In the genomic region with DNA sequence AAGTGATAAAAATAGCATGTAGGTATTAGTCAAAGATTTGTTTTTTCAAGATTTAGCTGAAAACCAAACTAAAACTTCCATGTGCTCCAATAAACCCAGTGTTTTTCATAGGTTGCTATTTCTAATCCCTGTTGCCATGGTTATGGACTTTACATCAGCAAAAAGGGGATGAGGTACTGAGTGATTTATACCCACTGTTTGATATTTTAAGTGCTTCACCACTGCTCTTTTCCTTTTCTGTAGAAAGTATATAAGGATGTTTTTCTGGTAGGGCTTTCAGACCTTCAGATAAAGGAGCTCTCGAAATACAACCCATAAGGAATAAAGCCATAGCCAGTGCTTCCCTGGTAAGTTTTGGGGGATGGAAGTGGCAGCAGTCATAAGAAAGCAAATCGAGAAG, we compare ENCODE assay signal across 1 cellular context.
TF ChIP-seq lines count a peak whose summit lies in the region.

OTOGL (plus strand) TSS at position 279 of the 400 bp plus-strand sequence. CDS start 109,895 bp downstream, outside the sequence.

TF ChIP-seq in HEK293, 187 proteins besides CTCF, POLR2A, EP300 and RAD21:
- TF ChIP-seq PRDM1 (tag by site-specific recombination; IDR thresholded peaks at IDR 0.05): no peak
- TF ChIP-seq ZBTB8A (tag by site-specific recombination; IDR thresholded peaks at IDR 0.05): no peak
- TF ChIP-seq, protein P1, sequence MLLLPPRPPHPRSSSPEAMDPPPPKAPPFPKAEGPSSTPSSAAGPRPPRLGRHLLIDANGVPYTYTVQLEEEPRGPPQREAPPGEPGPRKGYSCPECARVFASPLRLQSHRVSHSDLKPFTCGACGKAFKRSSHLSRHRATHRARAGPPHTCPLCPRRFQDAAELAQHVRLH (tag by site-specific recombination; IDR thresholded peaks at IDR 0.05): no peak
- no peak for TF ChIP-seq ZNF266 (tag by site-specific recombination; IDR thresholded peaks at IDR 0.05; ENCODE audit: low read depth)
- TF ChIP-seq ZNF521 (tag by site-specific recombination; IDR thresholded peaks at IDR 0.05): no peak
- no peak for TF ChIP-seq ZNF16 (tag by site-specific recombination; IDR thresholded peaks at IDR 0.05; ENCODE audit: low read depth)
- TF ChIP-seq YY2 (tag by site-specific recombination; IDR thresholded peaks at IDR 0.05): no peak
- TF ChIP-seq, protein P2, sequence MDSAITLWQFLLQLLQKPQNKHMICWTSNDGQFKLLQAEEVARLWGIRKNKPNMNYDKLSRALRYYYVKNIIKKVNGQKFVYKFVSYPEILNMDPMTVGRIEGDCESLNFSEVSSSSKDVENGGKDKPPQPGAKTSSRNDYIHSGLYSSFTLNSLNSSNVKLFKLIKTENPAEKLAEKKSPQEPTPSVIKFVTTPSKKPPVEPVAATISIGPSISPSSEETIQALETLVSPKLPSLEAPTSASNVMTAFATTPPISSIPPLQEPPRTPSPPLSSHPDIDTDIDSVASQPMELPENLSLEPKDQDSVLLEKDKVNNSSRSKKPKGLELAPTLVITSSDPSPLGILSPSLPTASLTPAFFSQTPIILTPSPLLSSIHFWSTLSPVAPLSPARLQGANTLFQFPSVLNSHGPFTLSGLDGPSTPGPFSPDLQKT (IDR thresholded peaks at IDR 0.05; ENCODE audit: borderline replicate concordance, low read depth, low read length): no peak
- TF ChIP-seq FEZF1 (tag by site-specific recombination; IDR thresholded peaks at IDR 0.05): peak; percentile 81
- TF ChIP-seq ZNF114 (tag by site-specific recombination; IDR thresholded peaks at IDR 0.05): no peak
- TF ChIP-seq ZNF157 (tag by site-specific recombination; IDR thresholded peaks at IDR 0.05): no peak
- no peak for TF ChIP-seq SP2 (tag by site-specific recombination; IDR thresholded peaks at IDR 0.05)
- TF ChIP-seq PRDM6 (tag by site-specific recombination; IDR thresholded peaks at IDR 0.05): 0 out of 2 replicates have a peak, but pooled peaks have one; percentile 15
- no peak for TF ChIP-seq ZNF747 (tag by site-specific recombination; IDR thresholded peaks at IDR 0.05)
- TF ChIP-seq, protein P3, sequence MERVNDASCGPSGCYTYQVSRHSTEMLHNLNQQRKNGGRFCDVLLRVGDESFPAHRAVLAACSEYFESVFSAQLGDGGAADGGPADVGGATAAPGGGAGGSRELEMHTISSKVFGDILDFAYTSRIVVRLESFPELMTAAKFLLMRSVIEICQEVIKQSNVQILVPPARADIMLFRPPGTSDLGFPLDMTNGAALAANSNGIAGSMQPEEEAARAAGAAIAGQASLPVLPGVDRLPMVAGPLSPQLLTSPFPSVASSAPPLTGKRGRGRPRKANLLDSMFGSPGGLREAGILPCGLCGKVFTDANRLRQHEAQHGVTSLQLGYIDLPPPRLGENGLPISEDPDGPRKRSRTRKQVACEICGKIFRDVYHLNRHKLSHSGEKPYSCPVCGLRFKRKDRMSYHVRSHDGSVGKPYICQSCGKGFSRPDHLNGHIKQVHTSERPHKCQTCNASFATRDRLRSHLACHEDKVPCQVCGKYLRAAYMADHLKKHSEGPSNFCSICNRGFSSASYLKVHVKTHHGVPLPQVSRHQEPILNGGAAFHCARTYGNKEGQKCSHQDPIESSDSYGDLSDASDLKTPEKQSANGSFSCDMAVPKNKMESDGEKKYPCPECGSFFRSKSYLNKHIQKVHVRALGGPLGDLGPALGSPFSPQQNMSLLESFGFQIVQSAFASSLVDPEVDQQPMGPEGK (tag by site-specific recombination; IDR thresholded peaks at IDR 0.05): no peak
- TF ChIP-seq GLIS1 (tag by site-specific recombination; IDR thresholded peaks at IDR 0.05): no peak
- TF ChIP-seq ZBTB21 (tag by site-specific recombination; IDR thresholded peaks at IDR 0.05): no peak
- no peak for TF ChIP-seq ZSCAN23 (tag by site-specific recombination; IDR thresholded peaks at IDR 0.05)
- TF ChIP-seq, protein P4, sequence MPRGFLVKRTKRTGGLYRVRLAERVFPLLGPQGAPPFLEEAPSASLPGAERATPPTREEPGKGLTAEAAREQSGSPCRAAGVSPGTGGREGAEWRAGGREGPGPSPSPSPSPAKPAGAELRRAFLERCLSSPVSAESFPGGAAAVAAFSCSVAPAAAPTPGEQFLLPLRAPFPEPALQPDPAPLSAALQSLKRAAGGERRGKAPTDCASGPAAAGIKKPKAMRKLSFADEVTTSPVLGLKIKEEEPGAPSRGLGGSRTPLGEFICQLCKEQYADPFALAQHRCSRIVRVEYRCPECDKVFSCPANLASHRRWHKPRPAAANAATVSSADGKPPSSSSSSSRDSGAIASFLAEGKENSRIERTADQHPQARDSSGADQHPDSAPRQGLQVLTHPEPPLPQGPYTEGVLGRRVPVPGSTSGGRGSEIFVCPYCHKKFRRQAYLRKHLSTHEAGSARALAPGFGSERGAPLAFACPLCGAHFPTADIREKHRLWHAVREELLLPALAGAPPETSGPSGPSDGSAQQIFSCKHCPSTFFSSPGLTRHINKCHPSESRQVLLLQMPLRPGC (tag by site-specific recombination; IDR thresholded peaks at IDR 0.05): no peak
- TF ChIP-seq SP7 (tag by site-specific recombination; IDR thresholded peaks at IDR 0.05): no peak
- TF ChIP-seq, protein P5, sequence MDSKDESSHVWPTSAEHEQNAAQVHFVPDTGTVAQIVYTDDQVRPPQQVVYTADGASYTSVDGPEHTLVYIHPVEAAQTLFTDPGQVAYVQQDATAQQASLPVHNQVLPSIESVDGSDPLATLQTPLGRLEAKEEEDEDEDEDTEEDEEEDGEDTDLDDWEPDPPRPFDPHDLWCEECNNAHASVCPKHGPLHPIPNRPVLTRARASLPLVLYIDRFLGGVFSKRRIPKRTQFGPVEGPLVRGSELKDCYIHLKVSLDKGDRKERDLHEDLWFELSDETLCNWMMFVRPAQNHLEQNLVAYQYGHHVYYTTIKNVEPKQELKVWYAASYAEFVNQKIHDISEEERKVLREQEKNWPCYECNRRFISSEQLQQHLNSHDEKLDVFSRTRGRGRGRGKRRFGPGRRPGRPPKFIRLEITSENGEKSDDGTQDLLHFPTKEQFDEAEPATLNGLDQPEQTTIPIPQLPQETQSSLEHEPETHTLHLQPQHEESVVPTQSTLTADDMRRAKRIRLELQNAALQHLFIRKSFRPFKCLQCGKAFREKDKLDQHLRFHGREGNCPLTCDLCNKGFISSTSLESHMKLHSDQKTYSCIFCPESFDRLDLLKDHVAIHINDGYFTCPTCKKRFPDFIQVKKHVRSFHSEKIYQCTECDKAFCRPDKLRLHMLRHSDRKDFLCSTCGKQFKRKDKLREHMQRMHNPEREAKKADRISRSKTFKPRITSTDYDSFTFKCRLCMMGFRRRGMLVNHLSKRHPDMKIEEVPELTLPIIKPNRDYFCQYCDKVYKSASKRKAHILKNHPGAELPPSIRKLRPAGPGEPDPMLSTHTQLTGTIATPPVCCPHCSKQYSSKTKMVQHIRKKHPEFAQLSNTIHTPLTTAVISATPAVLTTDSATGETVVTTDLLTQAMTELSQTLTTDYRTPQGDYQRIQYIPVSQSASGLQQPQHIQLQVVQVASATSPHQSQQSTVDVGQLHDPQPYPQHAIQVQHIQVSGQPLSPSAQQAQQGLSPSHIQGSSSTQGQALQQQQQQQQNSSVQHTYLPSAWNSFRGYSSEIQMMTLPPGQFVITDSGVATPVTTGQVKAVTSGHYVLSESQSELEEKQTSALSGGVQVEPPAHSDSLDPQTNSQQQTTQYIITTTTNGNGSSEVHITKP (tag by site-specific recombination; IDR thresholded peaks at IDR 0.05): peak; percentile 54; the same call in 1 of the 2 replicates
- TF ChIP-seq GFI1B (tag by site-specific recombination; IDR thresholded peaks at IDR 0.05): no peak
- no peak for TF ChIP-seq ZNF175 (tag by site-specific recombination; IDR thresholded peaks at IDR 0.05)
- no peak for TF ChIP-seq ZNF704 (tag by site-specific recombination; IDR thresholded peaks at IDR 0.05)
- no peak for TF ChIP-seq ZNF2 (tag by site-specific recombination; IDR thresholded peaks at IDR 0.05)
- TF ChIP-seq ZFHX2 (tag by site-specific recombination; conservative IDR thresholded peaks at IDR 0.05): no peak
- TF ChIP-seq ZBTB17 (tag by site-specific recombination; IDR thresholded peaks at IDR 0.05): no peak
